ENCODE assay signal across 11 cellular contexts in genomic region chr15:90064931-90065681, GRCh38. TPM values are rescaled to one million over a fixed set of nuclear protein-coding genes. Genes with fewer than 3 reads are reported as not detected.
DNase-seq lines count a peak whose midpoint lies in the region; ATAC-seq and TF ChIP-seq lines count a peak whose summit lies in the region.
"Had no signal": no experiment of that assay in that cellular context is flagged by ENCODE, and none has a peak within 500 bp of the region (broad histone marks: within the 10 kb centered on the region; RNA-seq: fewer than 3 reads in every experiment).

No MANE protein-coding gene starts in this region.

- H3K27ac ChIP-seq in aorta (ENCODE audit: low read depth in 1 of 2, low read length in 2 of 2), result peak overlapping the region in 1 of 2 donors; percentile 55
- H3K27ac ChIP-seq: A549 had no signal

- H3K4me3 ChIP-seq in aorta (ENCODE audit: low read length in 2 of 2), result no peak overlapping the region
- H3K4me3 ChIP-seq: A549 had no signal

- no peak overlapping the region for H3K4me3 Mint-ChIP-seq in nephron progenitor cell

- H3K27me3 ChIP-seq in aorta (ENCODE audit: control insufficient read depth in 1 of 2, insufficient read depth in 2 of 2, low read length in 1 of 2), result no peaks in the 10 kb centered on the region

- H3K9me3 ChIP-seq in aorta (ENCODE audit: control insufficient read depth, low read length), result no peaks in the 10 kb centered on the region
- H3K9me3 ChIP-seq: A549 had no signal

- DNase-seq in SKM-1 treated with dmso at 0.1 percent for 144 hours (lab: John Stamatoyannopoulos, UW; ENCODE audit: unreplicated experiment) (peak; percentile 19), SKM-1 (lab: John Stamatoyannopoulos, UW; ENCODE audit: unreplicated experiment) (no peak), glomerular endothelial cell (ENCODE audit: extremely low read depth, low read depth, low spot score) (peak; percentile 16), nephron progenitor cell (peak; percentile 43), aorta (peak in 1 of 2 donors; percentile 89), kidney glomerular epithelial cell (lab: John Stamatoyannopoulos, UW) (no peak)
- DNase-seq in activated T-cell treated with anti-CD3 and anti-CD28 coated beads, Interleukin-2, amount 50 U/mL, for 1 hour, result no peak
- DNase-seq: NCI-H1930 had no signal

- ATAC-seq in aorta (ENCODE audit: low FRiP score) (peak; percentile 51), GM18909 (IDR thresholded peaks at IDR 0.05; ENCODE audit: poor library complexity, unreplicated experiment) (no peak)
- ATAC-seq: A549, left colon had no signal

- no peaks in the 10 kb centered on the region for H3K36me3 ChIP-seq in aorta (ENCODE audit: control insufficient read depth in 1 of 2, insufficient read depth in 2 of 2, low read length in 1 of 2)

- H3K27ac Mint-ChIP-seq in nephron progenitor cell, result peak overlapping the region; percentile 22

- no peaks in the 10 kb centered on the region for H3K4me1 ChIP-seq in aorta (ENCODE audit: control insufficient read depth in 1 of 2, insufficient read depth in 2 of 2, low read length in 2 of 2)
- H3K4me1 ChIP-seq: A549 had no signal

- intact Hi-C loops in aorta (cut with DNase I), result loop anchor here in 1 of 2 donors (5.0 kb wide), 1 partner anchor 153 kb away; the partner anchor contains the start of gene ARPIN

- 30 to 32% methylated on average over 30 of the region's 30 CpGs for WGBS in aorta, 2 donors

- H3K4me1 Mint-ChIP-seq in nephron progenitor cell, result peaks cover 56% of the 10 kb centered on the region

- no peaks in the 10 kb centered on the region for H3K9me3 Mint-ChIP-seq in nephron progenitor cell

- no peak for TF ChIP-seq CTCF in nephron progenitor cell (IDR thresholded peaks at IDR 0.05)

- H3K27me3 Mint-ChIP-seq in nephron progenitor cell (ENCODE audit: low read depth, poor library complexity), result no peaks in the 10 kb centered on the region

- H3K36me3 Mint-ChIP-seq in nephron progenitor cell (ENCODE audit: low read depth), result peaks cover 5% of the 10 kb centered on the region

RNA-seq across cellular contexts. Expression of gene IDH2, which starts 37.2 kb away (rescaled TPM):
- total RNA-seq in glomerular endothelial cell, result 88.2 and 116 TPM in 2 replicates
- 10 to 100 TPM; 36.5 to 37.5 TPM for total RNA-seq in aorta
- polyA plus RNA-seq in aorta, result 10 to 100 TPM; 18.8 to 26.3 TPM

Comparison
In these comparisons a context has a peak if more than half of its experiments do, and no peak if none do; other contexts are left out.
1. DNase-seq: peak in SKM-1 treated with dmso at 0.1 percent for 144 hours (single experiment), glomerular endothelial cell (single experiment) and nephron progenitor cell (single experiment); none in SKM-1 (single experiment), kidney glomerular epithelial cell (single experiment) and activated T-cell treated with anti-CD3 and anti-CD28 coated beads, Interleukin-2, amount 50 U/mL, for 1 hour (single experiment).